10 cellular contexts compared by ENCODE assay signal in genomic region chr6:170292778-170293164, GRCh38. TPM values are rescaled to one million over a fixed set of nuclear protein-coding genes. Genes with fewer than 3 reads are reported as not detected.
DNase-seq lines count a peak whose midpoint lies in the region; ATAC-seq, FAIRE-seq and TF ChIP-seq lines count a peak whose summit lies in the region.
"Had no signal": no experiment of that assay in that cellular context is flagged by ENCODE, and none has a peak within 500 bp of the region (broad histone marks: within the 10 kb centered on the region; RNA-seq: fewer than 3 reads in every experiment).

No MANE protein-coding gene starts in this region.

- peaks cover 4% of the 10 kb centered on the region for H3K36me3 Mint-ChIP-seq in T-helper 17 cell (ENCODE audit: low read depth)

- POLR2A ChIA-PET in A549 (lab: Yijun Ruan, JAX) = no interaction called here

- H3K9me3 ChIP-seq in A549 (no peaks in the 10 kb centered on the region), T-helper 17 cell (ENCODE audit: control insufficient read depth, low read length, poor library complexity, severe bottlenecking) (no peaks in the 10 kb centered on the region)

- peak overlapping the region; percentile 65 for H3K27ac Mint-ChIP-seq in T-helper 17 cell

- H3K4me3 Mint-ChIP-seq in T-helper 17 cell = peak overlapping the region; percentile 97

- FAIRE-seq in A549 (lab: Jason Lieb, UNC) = no peak
- FAIRE-seq: GM12892 had no signal

- peak; percentile 43 to 50 for TF ChIP-seq RAD21 in A549 (conservative IDR thresholded peaks at IDR 0.05 in 1 of 2, IDR thresholded peaks at IDR 0.05 in 1 of 2)

- CTCF ChIA-PET in A549 (lab: Yijun Ruan, JAX) = interaction anchor here (1.5 to 2.0 kb wide), 3 partner anchors 238 to 460 kb away, joined by 3 to 6 read pairs (median 3); no protein-coding TSS in a partner anchor

- TF ChIP-seq CTCF in A549 (IDR thresholded peaks at IDR 0.05) (peak; percentile 29; the same call in 1 of the 3 replicates), GM20000 (IDR thresholded peaks at IDR 0.05; ENCODE audit: extremely low read depth, missing control alignments) (no peak)

- DNase-seq in A549 (ENCODE audit: low read depth in 1 of 2, low spot score in 1 of 2) (peak; percentile 38 to 43), GM20000 (ENCODE audit: low spot score) (peak; percentile 70), T-helper 17 cell (no peak), inferior parietal cortex (ENCODE audit: extremely low spot score) (peak; percentile 56), NCI-H226 (no peak), NOMO-1 (lab: John Stamatoyannopoulos, UW; ENCODE audit: unreplicated experiment in 2 of 2) (no peak)

- no peak for TF ChIP-seq POLR2A in A549 (IDR thresholded peaks at IDR 0.05; ENCODE audit: low read length)

- ATAC-seq in A549 (peak; percentile 22 to 29; a peak in 3 of 6 replicates), T-helper 17 cell (no peak), HG03354 (IDR thresholded peaks at IDR 0.05; ENCODE audit: poor library complexity, severe bottlenecking, unreplicated experiment) (no peak), HG03159 (IDR thresholded peaks at IDR 0.05; ENCODE audit: unreplicated experiment) (no peak)

- peak overlapping the region; percentile 11; the same call in 1 of the 3 replicates for H3K4me3 ChIP-seq in A549
- H3K4me3 ChIP-seq: SJSA1 had no signal

- H3K4me1 ChIP-seq in A549 = peaks cover 25% of the 10 kb centered on the region; the same call in 2 of the 3 replicates

- H3K27me3 Mint-ChIP-seq in T-helper 17 cell = peaks cover 56% of the 10 kb centered on the region

- peaks cover 38% of the 10 kb centered on the region for H3K4me1 Mint-ChIP-seq in T-helper 17 cell

- peak overlapping the region; percentile 97 for H3K4me2 ChIP-seq in A549

- H3K27ac ChIP-seq in A549 = no peak overlapping the region
- H3K27ac ChIP-seq: SJSA1 had no signal

- TF ChIP-seq EP300 in A549 (IDR thresholded peaks at IDR 0.05) = no peak

- 19% methylated on average over 4 of the region's 4 CpGs for WGBS in A549 (ENCODE audit: missing lambda C conversion rate)

TF ChIP-seq in A549, 52 proteins besides CTCF, POLR2A, EP300 and RAD21:
- TF ChIP-seq ATOH8 (CRISPR knock-in tag; IDR thresholded peaks at IDR 0.05; ENCODE audit: low read depth) (no peak), SMC3 (IDR thresholded peaks at IDR 0.05) (peak; percentile 31; the same call in 1 of the 3 replicates), ZNF302 (CRISPR knock-in tag; IDR thresholded peaks at IDR 0.05) (no peak), EHF (CRISPR knock-in tag; IDR thresholded peaks at IDR 0.05) (no peak)
TF ChIP-seq in A549: peak in this region for 1.

RNA-seq across cellular contexts. Expression of gene DLL1, which starts 1.9 kb away (rescaled TPM):
- polyA plus RNA-seq in A549 (2011; rRNA removed) = 0.04 and 0.05 TPM in 2 replicates
- polyA plus RNA-seq in A549 (2012; cell fraction: cytosol; rRNA removed) = 0.06 and 0.07 TPM in 2 replicates
- 0.10 and 0.16 TPM in 2 replicates for polyA plus RNA-seq in A549 (2012; cell fraction: nucleus; rRNA removed)
- polyA plus RNA-seq in A549 (2017; fragmentation: RNase III; extraction: RNeasy Plus Mini Kit Qiagen cat#74134 plus additional on column Dnase treatment) = 0.04 to 0.15 TPM (median 0.09 TPM) in 3 replicates
- not detected in 2 replicates for polyA minus RNA-seq in A549 (2011; rRNA and poly(A)+ RNA removed)
- total RNA-seq in T-helper 17 cell = 1 to 10 TPM; 1.3 to 2.7 TPM

RNA-seq across cellular contexts. Expression of gene FAM120B, which starts 13.8 kb away (rescaled TPM):
- polyA plus RNA-seq in A549 (2011; rRNA removed) = 7.7 and 14.7 TPM in 2 replicates
- 2.3 and 3.0 TPM in 2 replicates for polyA plus RNA-seq in A549 (2012; cell fraction: cytosol; rRNA removed)
- polyA plus RNA-seq in A549 (2012; cell fraction: nucleus; rRNA removed) = 4.4 and 5.4 TPM in 2 replicates
- 7.0 to 7.7 TPM (median 7.3 TPM) in 3 replicates for polyA plus RNA-seq in A549 (2017; fragmentation: RNase III; extraction: RNeasy Plus Mini Kit Qiagen cat#74134 plus additional on column Dnase treatment)
- 21.3 and 23.4 TPM in 2 replicates for polyA minus RNA-seq in A549 (2011; rRNA and poly(A)+ RNA removed)
- total RNA-seq in T-helper 17 cell = 10 to 100 TPM; 25.1 to 28.1 TPM

Comparison
In these comparisons a context has a peak if more than half of its experiments do, and no peak if none do; other contexts are left out.
1. ATAC-seq: peak in A549 (2 of 2); none in T-helper 17 cell (single experiment), HG03354 (single experiment) and HG03159 (single experiment).
2. DNase-seq: peak in A549 (2 of 2), GM20000 (single experiment) and inferior parietal cortex (single experiment); none in T-helper 17 cell (0 of 3), NCI-H226 (single experiment) and NOMO-1 (0 of 2).